In the genomic region with DNA sequence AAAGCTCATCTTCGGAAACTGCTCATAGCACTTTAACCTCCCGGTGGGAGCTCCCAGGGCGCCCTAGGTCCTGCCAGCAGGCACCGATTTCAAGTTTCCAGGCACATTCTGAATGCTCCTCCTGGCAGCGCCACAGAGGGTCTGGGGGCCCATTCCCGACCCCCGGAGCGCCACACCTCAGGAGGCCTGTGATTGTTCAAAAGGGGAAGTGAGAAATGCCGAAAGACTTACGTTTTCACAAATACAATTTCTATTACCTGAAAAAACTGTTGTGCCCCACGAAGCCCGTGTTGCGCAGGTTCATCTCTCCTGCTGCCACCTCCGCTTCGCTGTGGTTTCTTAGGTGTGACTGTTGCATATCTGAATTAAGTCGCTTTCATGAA, we compare ENCODE assay signal across 11 cellular contexts. TPM values are rescaled to one million over a fixed set of nuclear protein-coding genes. Genes with fewer than 3 reads are reported as not detected.
"Had no signal": no experiment of that assay in that cellular context is flagged by ENCODE, and none has a peak within 500 bp of the region (broad histone marks: within the 10 kb centered on the region; RNA-seq: fewer than 3 reads in every experiment).

No MANE protein-coding gene starts in this region.

- H3K36me3 Mint-ChIP-seq: stimulated activated naive B cell treated with anti-CD40 and anti-IgM and Interleukin-4, amounts not matched to agents 10 μg/mL and 1 μg/mL and 100 μg/mL, for 72 hours had no signal

- H3K4me3 ChIP-seq: ovary, tibial artery, uterus had no signal

- H3K9me3 Mint-ChIP-seq: activated naive CD4-positive, alpha-beta T cell treated with anti-CD3 and anti-CD28 coated beads for 36 hours; activated T-helper 2 cell treated with anti-CD3 and anti-CD28 coated beads, Interferon-gamma antibody, Interleukin-2, Interleukin-4, amounts not matched to agents 10 μg/mL and 5 μg/mL and 100 μg/mL, durations not matched to agents 14 hours and 24 hours and 36 hours; nephron; stimulated activated naive B cell treated with anti-CD40 and anti-IgM and Interleukin-4, amounts not matched to agents 10 μg/mL and 1 μg/mL and 100 μg/mL, for 72 hours had no signal

- H3K27ac Mint-ChIP-seq: activated naive CD4-positive, alpha-beta T cell treated with anti-CD3 and anti-CD28 coated beads for 36 hours; activated T-helper 2 cell treated with anti-CD3 and anti-CD28 coated beads, Interferon-gamma antibody, Interleukin-2, Interleukin-4, amounts not matched to agents 10 μg/mL and 5 μg/mL and 100 μg/mL, durations not matched to agents 14 hours and 24 hours and 36 hours; nephron; stimulated activated naive B cell treated with anti-CD40 and anti-IgM and Interleukin-4, amounts not matched to agents 10 μg/mL and 1 μg/mL and 100 μg/mL, for 72 hours had no signal

- H3K27ac ChIP-seq: ovary, tibial artery, uterus had no signal

- H3K27me3 ChIP-seq: ovary had no signal

- DNase-seq: tibial artery, uterus had no signal

- H3K9me3 ChIP-seq: ovary, tibial artery, uterus had no signal

- FAIRE-seq: astrocyte had no signal

- H3K4me3 Mint-ChIP-seq: activated naive CD4-positive, alpha-beta T cell treated with anti-CD3 and anti-CD28 coated beads for 36 hours; nephron; stimulated activated naive B cell treated with anti-CD40 and anti-IgM and Interleukin-4, amounts not matched to agents 10 μg/mL and 1 μg/mL and 100 μg/mL, for 72 hours had no signal

- H3K36me3 ChIP-seq: ovary, tibial artery, uterus had no signal

- H3K4me1 ChIP-seq: tibial artery, uterus had no signal

RNA-seq across cellular contexts. Expression of a gene that starts 2.0 kb away (rescaled TPM):
- total RNA-seq: activated T-helper 2 cell treated with anti-CD3 and anti-CD28 coated beads, Interferon-gamma antibody, Interleukin-2, Interleukin-4, amounts not matched to agents 10 μg/mL and 5 μg/mL and 100 μg/mL, durations not matched to agents 14 hours and 24 hours and 36 hours; astrocyte; esophagus mucosa; kidney epithelial cell had no signal

RNA-seq across cellular contexts. Expression of a gene that starts 54.9 kb away (rescaled TPM):
- total RNA-seq: activated naive CD4-positive, alpha-beta T cell treated with anti-CD3 and anti-CD28 coated beads for 36 hours; activated T-helper 2 cell treated with anti-CD3 and anti-CD28 coated beads, Interferon-gamma antibody, Interleukin-2, Interleukin-4, amounts not matched to agents 10 μg/mL and 5 μg/mL and 100 μg/mL, durations not matched to agents 14 hours and 24 hours and 36 hours; astrocyte; esophagus mucosa; kidney epithelial cell; liver; ovary; uterus had no signal
- polyA plus RNA-seq: liver, ovary had no signal
